In the genomic region with DNA sequence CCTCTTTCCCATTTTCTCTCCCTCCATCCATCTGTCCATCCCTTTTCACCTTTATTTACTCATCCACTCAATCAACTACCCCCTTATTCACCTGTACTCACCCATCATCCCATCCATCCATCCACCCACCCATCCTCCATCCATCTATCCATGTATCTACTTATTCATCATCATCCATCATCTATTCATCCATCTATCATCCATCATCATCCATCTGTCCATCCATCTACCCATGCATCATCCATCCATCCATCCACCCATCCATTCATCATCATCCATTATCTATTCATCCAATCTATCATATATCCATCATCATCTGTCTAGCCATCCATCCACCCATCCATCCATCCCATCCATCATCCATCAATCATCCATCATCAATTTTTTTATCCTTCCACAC, we compare ENCODE assay signal across 28 cellular contexts. TPM values are rescaled to one million over a fixed set of nuclear protein-coding genes. Genes with fewer than 3 reads are reported as not detected.
A peak's percentile ranks its signal among the peaks of the same experiment; 100 is the strongest.
DNase-seq lines count a peak whose midpoint lies in the region; FAIRE-seq and TF ChIP-seq lines count a peak whose summit lies in the region.
"Had no signal": no experiment of that assay in that cellular context is flagged by ENCODE, and none has a peak within 500 bp of the region (broad histone marks: within the 10 kb centered on the region; RNA-seq: fewer than 3 reads in every experiment).

No MANE protein-coding gene starts in this region.

- H3K27me3 Mint-ChIP-seq in osteocyte (ENCODE audit: unreplicated experiment): no peaks in the 10 kb centered on the region

- H3K27ac Mint-ChIP-seq in osteocyte (ENCODE audit: unreplicated experiment): no peak overlapping the region
- H3K27ac Mint-ChIP-seq: CD4-positive, alpha-beta memory T cell; CD4-positive, CD25-positive, alpha-beta regulatory T cell; CD8-positive, alpha-beta memory T cell had no signal

- 0 out of 2 replicates have a peak, but pooled peaks cover 2% of the 10 kb centered on the region for H3K4me1 ChIP-seq in HEK293 (ENCODE audit: control insufficient read depth, insufficient read depth, low read length)
- H3K4me1 ChIP-seq: BE2C, BLaER1 had no signal

- POLR2A ChIA-PET in HEK293 (lab: Yijun Ruan, JAX): no interaction called here
- POLR2A ChIA-PET in HEK293T (lab: Yijun Ruan, JAX): no interaction called here

- no peak for FAIRE-seq in RCC 7860 (lab: Jason Lieb, UNC)
- FAIRE-seq: A204.1, GM12878, GM12892, GM18507 had no signal

- no peak overlapping the region for H3K4me3 Mint-ChIP-seq in osteocyte (ENCODE audit: unreplicated experiment)
- H3K4me3 Mint-ChIP-seq: CD14-positive monocyte; CD4-positive, alpha-beta memory T cell; CD4-positive, CD25-positive, alpha-beta regulatory T cell; CD8-positive, alpha-beta memory T cell had no signal

- no peak overlapping the region for H3K4me3 ChIP-seq in HEK293 (ENCODE audit: low read depth, low read length)
- H3K4me3 ChIP-seq: BLaER1, GM12878 had no signal

- no peaks in the 10 kb centered on the region for H3K36me3 Mint-ChIP-seq in osteocyte (ENCODE audit: unreplicated experiment)
- H3K36me3 Mint-ChIP-seq: CD14-positive monocyte; CD4-positive, alpha-beta memory T cell; CD4-positive, CD25-positive, alpha-beta regulatory T cell; CD8-positive, alpha-beta memory T cell had no signal

- DNase-seq in HEK293T (ENCODE audit: extremely low spot score): no peak
- DNase-seq in osteocyte (ENCODE audit: extremely low spot score, unreplicated experiment): peak; percentile 5
- DNase-seq in activated CD4-positive, alpha-beta T cell treated with anti-CD3 and anti-CD28 coated beads for 4 hours: no peak
- DNase-seq in RCC 7860 (ENCODE audit: low spot score): no peak
- no peak for DNase-seq in amniotic stem cell (lab: John Stamatoyannopoulos, UW)
- DNase-seq: 8988T; ACHN; BE2C; C1 segment of cervical spinal cord; CD4-positive, alpha-beta memory T cell; CD4-positive, CD25-positive, alpha-beta regulatory T cell; CD8-positive, alpha-beta memory T cell; COR-L47; DMS 273 treated with DMSO at 0.1 percent for 48 hours; DMS153; DMS53; DMS79; DND-41; EL; GDM1 had no signal

- no peak for TF ChIP-seq CTCF in HEK293 (tag by site-specific recombination; IDR thresholded peaks at IDR 0.05)
- TF ChIP-seq CTCF in osteocyte (IDR thresholded peaks at IDR 0.05): no peak

- H3K27ac ChIP-seq in HEK293 (ENCODE audit: extremely low read depth, low read depth, low read length): no peak overlapping the region
- H3K27ac ChIP-seq: BLaER1 had no signal

- H3K4me1 Mint-ChIP-seq in osteocyte (ENCODE audit: unreplicated experiment): no peaks in the 10 kb centered on the region
- H3K4me1 Mint-ChIP-seq: CD14-positive monocyte; CD4-positive, alpha-beta memory T cell; CD4-positive, CD25-positive, alpha-beta regulatory T cell; CD8-positive, alpha-beta memory T cell had no signal

- CTCF ChIA-PET in HEK293 (lab: Yijun Ruan, JAX) (no interaction called here), HEK293T (lab: Yijun Ruan, JAX) (no interaction called here)

- no peaks in the 10 kb centered on the region for H3K9me3 ChIP-seq in HEK293 (ENCODE audit: control insufficient read depth, insufficient read depth, low read depth, low read length)
- H3K9me3 ChIP-seq: BE2C, BLaER1 had no signal

- peaks cover 28% of the 10 kb centered on the region for H3K9me3 Mint-ChIP-seq in osteocyte (ENCODE audit: unreplicated experiment)
- H3K9me3 Mint-ChIP-seq: CD8-positive, alpha-beta memory T cell had no signal

- peaks cover 0 to 6% of the 10 kb centered on the region in 2 experiments; a peak in 1 of 3 replicates for H3K36me3 ChIP-seq in HEK293 (ENCODE audit: control insufficient read depth in 2 of 2, insufficient read depth in 1 of 2, low read length in 2 of 2)
- H3K36me3 ChIP-seq: BE2C, BLaER1 had no signal

TF ChIP-seq in HEK293, 187 proteins besides CTCF, POLR2A, EP300 and RAD21 (continues in another document):
- no peak for TF ChIP-seq ZNF596 (tag by site-specific recombination; IDR thresholded peaks at IDR 0.05)
- TF ChIP-seq ZNF274 (IDR thresholded peaks at IDR 0.05; ENCODE audit: low read length): no peak
- TF ChIP-seq ZNF274 (tag by site-specific recombination; IDR thresholded peaks at IDR 0.05; ENCODE audit: borderline replicate concordance): peak; percentile 80
- no peak for TF ChIP-seq MEIS1 (CRISPR knock-in tag; IDR thresholded peaks at IDR 0.05; ENCODE audit: borderline replicate concordance)
- TF ChIP-seq, protein P1, sequence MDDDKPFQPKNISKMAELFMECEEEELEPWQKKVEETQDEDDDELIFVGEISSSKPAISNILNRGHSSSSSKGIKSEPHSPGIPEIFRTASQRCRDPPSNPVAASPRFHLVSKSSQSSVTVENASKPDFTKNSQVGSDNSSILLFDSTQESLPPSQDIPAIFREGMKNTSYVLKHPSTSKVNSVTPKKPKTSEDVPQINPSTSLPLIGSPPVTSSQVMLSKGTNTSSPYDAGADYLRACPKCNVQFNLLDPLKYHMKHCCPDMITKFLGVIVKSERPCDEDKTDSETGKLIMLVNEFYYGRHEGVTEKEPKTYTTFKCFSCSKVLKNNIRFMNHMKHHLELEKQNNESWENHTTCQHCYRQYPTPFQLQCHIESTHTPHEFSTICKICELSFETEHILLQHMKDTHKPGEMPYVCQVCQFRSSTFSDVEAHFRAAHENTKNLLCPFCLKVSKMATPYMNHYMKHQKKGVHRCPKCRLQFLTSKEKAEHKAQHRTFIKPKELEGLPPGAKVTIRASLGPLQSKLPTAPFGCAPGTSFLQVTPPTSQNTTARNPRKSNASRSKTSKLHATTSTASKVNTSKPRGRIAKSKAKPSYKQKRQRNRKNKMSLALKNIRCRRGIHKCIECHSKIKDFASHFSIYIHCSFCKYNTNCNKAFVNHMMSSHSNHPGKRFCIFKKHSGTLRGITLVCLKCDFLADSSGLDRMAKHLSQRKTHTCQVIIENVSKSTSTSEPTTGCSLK (tag by site-specific recombination; IDR thresholded peaks at IDR 0.05): no peak
- TF ChIP-seq ZSCAN18 (tag by site-specific recombination; IDR thresholded peaks at IDR 0.05): no peak

TF ChIP-seq in HEK293T, 16 proteins besides CTCF, POLR2A, EP300 and RAD21:
- no peak for TF ChIP-seq TARDBP (IDR thresholded peaks at IDR 0.05)
- TF ChIP-seq HDGF (IDR thresholded peaks at IDR 0.05; ENCODE audit: borderline replicate concordance): no peak
- no peak for TF ChIP-seq ZNF384 (IDR thresholded peaks at IDR 0.05)
- TF ChIP-seq NFRKB (IDR thresholded peaks at IDR 0.05): no peak
- TF ChIP-seq, protein P2, sequence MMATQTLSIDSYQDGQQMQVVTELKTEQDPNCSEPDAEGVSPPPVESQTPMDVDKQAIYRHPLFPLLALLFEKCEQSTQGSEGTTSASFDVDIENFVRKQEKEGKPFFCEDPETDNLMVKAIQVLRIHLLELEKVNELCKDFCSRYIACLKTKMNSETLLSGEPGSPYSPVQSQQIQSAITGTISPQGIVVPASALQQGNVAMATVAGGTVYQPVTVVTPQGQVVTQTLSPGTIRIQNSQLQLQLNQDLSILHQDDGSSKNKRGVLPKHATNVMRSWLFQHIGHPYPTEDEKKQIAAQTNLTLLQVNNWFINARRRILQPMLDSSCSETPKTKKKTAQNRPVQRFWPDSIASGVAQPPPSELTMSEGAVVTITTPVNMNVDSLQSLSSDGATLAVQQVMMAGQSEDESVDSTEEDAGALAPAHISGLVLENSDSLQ (IDR thresholded peaks at IDR 0.05): peak; percentile 58

RNA-seq across cellular contexts. Expression of gene ZNF536, which starts 48.3 kb away (rescaled TPM):
- not detected in 2 replicates for total RNA-seq in osteocyte
- total RNA-seq: CD8-positive, alpha-beta memory T cell; G401; GM12878 had no signal
